1 cellular context compared by ENCODE assay signal in genomic region chr13:52765991-52766390, GRCh38.
TF ChIP-seq lines count a peak whose summit lies in the region.

No MANE protein-coding gene starts in this region.

TF ChIP-seq in GM23338, 12 proteins besides CTCF, POLR2A, EP300 and RAD21 (continued from another document):
- TF ChIP-seq, protein P1, sequence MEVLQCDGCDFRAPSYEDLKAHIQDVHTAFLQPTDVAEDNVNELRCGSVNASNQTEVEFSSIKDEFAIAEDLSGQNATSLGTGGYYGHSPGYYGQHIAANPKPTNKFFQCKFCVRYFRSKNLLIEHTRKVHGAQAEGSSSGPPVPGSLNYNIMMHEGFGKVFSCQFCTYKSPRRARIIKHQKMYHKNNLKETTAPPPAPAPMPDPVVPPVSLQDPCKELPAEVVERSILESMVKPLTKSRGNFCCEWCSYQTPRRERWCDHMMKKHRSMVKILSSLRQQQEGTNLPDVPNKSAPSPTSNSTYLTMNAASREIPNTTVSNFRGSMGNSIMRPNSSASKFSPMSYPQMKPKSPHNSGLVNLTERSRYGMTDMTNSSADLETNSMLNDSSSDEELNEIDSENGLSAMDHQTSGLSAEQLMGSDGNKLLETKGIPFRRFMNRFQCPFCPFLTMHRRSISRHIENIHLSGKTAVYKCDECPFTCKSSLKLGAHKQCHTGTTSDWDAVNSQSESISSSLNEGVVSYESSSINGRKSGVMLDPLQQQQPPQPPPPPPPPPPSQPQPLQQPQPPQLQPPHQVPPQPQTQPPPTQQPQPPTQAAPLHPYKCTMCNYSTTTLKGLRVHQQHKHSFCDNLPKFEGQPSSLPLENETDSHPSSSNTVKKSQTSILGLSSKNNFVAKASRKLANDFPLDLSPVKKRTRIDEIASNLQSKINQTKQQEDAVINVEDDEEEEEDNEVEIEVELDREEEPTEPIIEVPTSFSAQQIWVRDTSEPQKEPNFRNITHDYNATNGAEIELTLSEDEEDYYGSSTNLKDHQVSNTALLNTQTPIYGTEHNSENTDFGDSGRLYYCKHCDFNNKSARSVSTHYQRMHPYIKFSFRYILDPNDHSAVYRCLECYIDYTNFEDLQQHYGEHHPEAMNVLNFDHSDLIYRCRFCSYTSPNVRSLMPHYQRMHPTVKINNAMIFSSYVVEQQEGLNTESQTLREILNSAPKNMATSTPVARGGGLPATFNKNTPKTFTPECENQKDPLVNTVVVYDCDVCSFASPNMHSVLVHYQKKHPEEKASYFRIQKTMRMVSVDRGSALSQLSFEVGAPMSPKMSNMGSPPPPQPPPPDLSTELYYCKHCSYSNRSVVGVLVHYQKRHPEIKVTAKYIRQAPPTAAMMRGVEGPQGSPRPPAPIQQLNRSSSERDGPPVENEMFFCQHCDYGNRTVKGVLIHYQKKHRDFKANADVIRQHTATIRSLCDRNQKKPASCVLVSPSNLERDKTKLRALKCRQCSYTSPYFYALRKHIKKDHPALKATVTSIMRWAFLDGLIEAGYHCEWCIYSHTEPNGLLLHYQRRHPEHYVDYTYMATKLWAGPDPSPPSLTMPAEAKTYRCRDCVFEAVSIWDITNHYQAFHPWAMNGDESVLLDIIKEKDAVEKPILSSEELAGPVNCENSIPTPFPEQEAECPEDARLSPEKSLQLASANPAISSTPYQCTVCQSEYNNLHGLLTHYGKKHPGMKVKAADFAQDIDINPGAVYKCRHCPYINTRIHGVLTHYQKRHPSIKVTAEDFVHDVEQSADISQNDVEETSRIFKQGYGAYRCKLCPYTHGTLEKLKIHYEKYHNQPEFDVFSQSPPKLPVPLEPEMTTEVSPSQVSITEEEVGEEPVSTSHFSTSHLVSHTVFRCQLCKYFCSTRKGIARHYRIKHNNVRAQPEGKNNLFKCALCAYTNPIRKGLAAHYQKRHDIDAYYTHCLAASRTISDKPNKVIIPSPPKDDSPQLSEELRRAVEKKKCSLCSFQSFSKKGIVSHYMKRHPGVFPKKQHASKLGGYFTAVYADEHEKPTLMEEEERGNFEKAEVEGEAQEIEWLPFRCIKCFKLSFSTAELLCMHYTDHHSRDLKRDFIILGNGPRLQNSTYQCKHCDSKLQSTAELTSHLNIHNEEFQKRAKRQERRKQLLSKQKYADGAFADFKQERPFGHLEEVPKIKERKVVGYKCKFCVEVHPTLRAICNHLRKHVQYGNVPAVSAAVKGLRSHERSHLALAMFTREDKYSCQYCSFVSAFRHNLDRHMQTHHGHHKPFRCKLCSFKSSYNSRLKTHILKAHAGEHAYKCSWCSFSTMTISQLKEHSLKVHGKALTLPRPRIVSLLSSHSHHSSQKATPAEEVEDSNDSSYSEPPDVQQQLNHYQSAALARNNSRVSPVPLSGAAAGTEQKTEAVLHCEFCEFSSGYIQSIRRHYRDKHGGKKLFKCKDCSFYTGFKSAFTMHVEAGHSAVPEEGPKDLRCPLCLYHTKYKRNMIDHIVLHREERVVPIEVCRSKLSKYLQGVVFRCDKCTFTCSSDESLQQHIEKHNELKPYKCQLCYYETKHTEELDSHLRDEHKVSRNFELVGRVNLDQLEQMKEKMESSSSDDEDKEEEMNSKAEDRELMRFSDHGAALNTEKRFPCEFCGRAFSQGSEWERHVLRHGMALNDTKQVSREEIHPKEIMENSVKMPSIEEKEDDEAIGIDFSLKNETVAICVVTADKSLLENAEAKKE (CRISPR knock-in tag; IDR thresholded peaks at IDR 0.05), result no peak
- TF ChIP-seq STAT1 (IDR thresholded peaks at IDR 0.05; ENCODE audit: unreplicated experiment), result no peak
- TF ChIP-seq EZH2 (IDR thresholded peaks at IDR 0.05; ENCODE audit: low read depth, unreplicated experiment), result no peak
- no peak for TF ChIP-seq ETS1 (IDR thresholded peaks at IDR 0.05)
- TF ChIP-seq EZH2phosphoT487 (IDR thresholded peaks at IDR 0.05; ENCODE audit: unreplicated experiment), result no peak
TF ChIP-seq in GM23338: peak in this region for 0.
